Comparison of ENCODE assay signal across 11 cellular contexts in the genomic region with DNA sequence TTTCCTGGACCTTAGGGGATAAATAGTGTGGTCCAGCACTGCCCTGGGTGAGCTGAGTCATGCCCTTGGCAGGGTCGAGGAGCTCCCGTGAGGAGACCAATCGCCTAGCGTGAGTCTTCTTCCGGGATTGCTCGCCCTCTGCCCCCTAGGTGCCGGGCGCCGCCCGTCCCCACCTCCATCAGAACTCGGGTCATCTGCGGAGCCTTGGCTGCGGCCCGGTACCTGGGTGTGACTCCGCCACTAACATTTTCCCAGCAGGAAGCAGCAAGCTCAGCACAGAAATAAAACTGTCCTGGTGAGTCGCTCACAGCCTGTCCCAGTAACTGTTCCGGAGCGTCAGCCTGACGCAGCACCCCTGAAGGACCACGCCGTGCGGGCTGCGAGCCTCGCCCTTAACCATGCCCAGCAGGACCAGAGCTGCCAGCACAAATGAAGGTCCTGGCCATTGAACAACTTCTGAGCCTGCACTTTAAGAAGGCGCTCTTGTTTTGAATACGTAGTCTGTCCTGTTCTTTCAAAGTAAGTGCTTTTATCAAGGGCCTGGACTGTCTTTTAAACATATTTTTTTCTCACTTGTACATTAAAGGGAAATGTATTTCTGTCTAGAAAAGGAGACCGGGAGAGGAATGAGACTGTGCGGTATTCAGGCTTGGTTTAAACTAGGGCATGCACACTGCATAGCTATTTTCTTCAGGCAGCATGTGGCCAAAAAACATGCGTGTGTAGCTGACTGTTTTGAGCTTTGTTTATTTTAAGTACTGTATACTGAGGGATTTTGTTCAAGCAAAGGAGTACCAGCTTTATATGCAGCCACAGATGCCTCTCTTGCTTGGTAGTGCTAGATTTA.
DNase-seq lines count a peak whose midpoint lies in the region; ATAC-seq and TF ChIP-seq lines count a peak whose summit lies in the region.
"Had no signal": no experiment of that assay in that cellular context is flagged by ENCODE, and none has a peak within 500 bp of the region (broad histone marks: within the 10 kb centered on the region; RNA-seq: fewer than 3 reads in every experiment).

No MANE protein-coding gene starts in this region.

- POLR2A ChIA-PET in Caco-2 (lab: Charles Lee): no interaction called here

- no peaks in the 10 kb centered on the region for H3K9me3 Mint-ChIP-seq in Caco-2 (ENCODE audit: unreplicated experiment)
- H3K9me3 Mint-ChIP-seq: activated naive CD8-positive, alpha-beta T cell treated with anti-CD3 and anti-CD28 coated beads, Interleukin-2, amount 10 ng/mL, durations not matched to agents 7 days and 5 days had no signal

- H3K4me1 Mint-ChIP-seq in Caco-2 (ENCODE audit: low read depth, unreplicated experiment): no peaks in the 10 kb centered on the region
- H3K4me1 Mint-ChIP-seq: activated naive CD8-positive, alpha-beta T cell treated with anti-CD3 and anti-CD28 coated beads, Interleukin-2, amount 10 ng/mL, durations not matched to agents 7 days and 5 days had no signal

- H3K4me3 ChIP-seq in Caco-2 (ENCODE audit: low read depth, low read length): peak overlapping the region; percentile 34
- peak overlapping the region; percentile 51 for H3K4me3 ChIP-seq in MG63
- peak overlapping the region in 53 of 59 donors; percentile 3 to 57 (median 39) for H3K4me3 ChIP-seq in dorsolateral prefrontal cortex
- H3K4me3 ChIP-seq in osteoblast (ENCODE audit: insufficient read depth, low read length): peak overlapping the region; percentile 80
- H3K4me3 ChIP-seq: pancreas had no signal

- CTCF ChIA-PET in Caco-2 (lab: Charles Lee): interaction anchor here (0.5 to 1.4 kb wide), 6 partner anchors 13 to 1751 kb away, joined by 3 to 7 read pairs (median 4); no protein-coding TSS in a partner anchor

- no peaks in the 10 kb centered on the region for H3K27me3 Mint-ChIP-seq in Caco-2 (ENCODE audit: insufficient read depth, unreplicated experiment)

- H2AFZ ChIP-seq in osteoblast (ENCODE audit: low read length): peak overlapping the region; percentile 96

- intact Hi-C loops in Caco-2 (cut with micrococcal nuclease; ENCODE audit: unreplicated experiment): no loop called here
- intact Hi-C loops in dorsolateral prefrontal cortex (cut with DNase I): loop anchor here in 1 of 2 donors (5.0 kb wide), 1 partner anchor 137 kb away; a partner anchor contains a TSS

- peaks cover 5% of the 10 kb centered on the region; the same call in 1 of the 2 replicates for H3K4me1 ChIP-seq in Caco-2
- H3K4me1 ChIP-seq in osteoblast (ENCODE audit: insufficient read depth, low read length): peaks cover 8% of the 10 kb centered on the region
- H3K4me1 ChIP-seq: pancreas had no signal

- H3K36me3 Mint-ChIP-seq in Caco-2 (ENCODE audit: insufficient read depth, unreplicated experiment): no peaks in the 10 kb centered on the region
- H3K36me3 Mint-ChIP-seq: activated naive CD8-positive, alpha-beta T cell treated with anti-CD3 and anti-CD28 coated beads, Interleukin-2, amount 10 ng/mL, durations not matched to agents 7 days and 5 days had no signal

- H3K4me2 ChIP-seq in osteoblast (ENCODE audit: insufficient read depth, low read length): peak overlapping the region; percentile 91

- peak overlapping the region; percentile 70 for H3K4me3 Mint-ChIP-seq in Caco-2 (ENCODE audit: unreplicated experiment)
- H3K4me3 Mint-ChIP-seq: activated naive CD8-positive, alpha-beta T cell treated with anti-CD3 and anti-CD28 coated beads, Interleukin-2, amount 10 ng/mL, durations not matched to agents 7 days and 5 days had no signal

- no peaks in the 10 kb centered on the region for H3K27me3 ChIP-seq in Caco-2 (replicated peaks; ENCODE audit: control insufficient read depth, insufficient read depth, low read length)
- H3K27me3 ChIP-seq in MG63: no peaks in the 10 kb centered on the region
- H3K27me3 ChIP-seq in dorsolateral prefrontal cortex: no peaks in the 10 kb centered on the region
- peaks cover 3% of the 10 kb centered on the region for H3K27me3 ChIP-seq in osteoblast (ENCODE audit: insufficient read depth, low read length)
- H3K27me3 ChIP-seq: pancreas had no signal

- TF ChIP-seq CTCF in Caco-2 (IDR thresholded peaks at IDR 0.05; ENCODE audit: insufficient read depth in 1 of 2, low read depth in 1 of 2, low read length in 1 of 2, severe bottlenecking in 1 of 2, unreplicated experiment in 1 of 2) (no peak), dorsolateral prefrontal cortex (IDR thresholded peaks at IDR 0.05 in 54 of 56, conservative IDR thresholded peaks at IDR 0.05 in 2 of 56; ENCODE audit: low read depth in 1 of 56, partially characterized antibody in 56 of 56) (no peak), osteoblast (IDR thresholded peaks at IDR 0.05; ENCODE audit: extremely low read depth, low read depth, low read length) (no peak)

- peak overlapping the region; percentile 48 for H3K27ac Mint-ChIP-seq in Caco-2 (ENCODE audit: unreplicated experiment)
- H3K27ac Mint-ChIP-seq: activated naive CD8-positive, alpha-beta T cell treated with anti-CD3 and anti-CD28 coated beads, Interleukin-2, amount 10 ng/mL, durations not matched to agents 7 days and 5 days had no signal

- TSS peak; percentile 65 for BruUV-seq in Caco-2 (replicated peaks; lab: Mats Ljungman, UMichigan)

- H3K36me3 ChIP-seq in Caco-2 (ENCODE audit: control insufficient read depth, insufficient read depth, low read length) (no peaks in the 10 kb centered on the region), MG63 (no peaks in the 10 kb centered on the region; the same call in 1 of the 2 replicates), osteoblast (ENCODE audit: insufficient read depth, low read length) (no peaks in the 10 kb centered on the region)
- H3K36me3 ChIP-seq: pancreas had no signal

- H3K79me2 ChIP-seq in osteoblast (ENCODE audit: insufficient read depth, low read length): no peaks in the 10 kb centered on the region

- H3K27ac ChIP-seq in dorsolateral prefrontal cortex (peak overlapping the region in 58 of 59 donors; percentile 26 to 94 (median 82)), osteoblast (ENCODE audit: low read depth, low read length) (peak overlapping the region; percentile 66)
- H3K27ac ChIP-seq: pancreas had no signal

- H4K20me1 ChIP-seq in osteoblast (ENCODE audit: insufficient read depth, low read length): no peaks in the 10 kb centered on the region

- ATAC-seq in GM19395 (IDR thresholded peaks at IDR 0.05; ENCODE audit: unreplicated experiment): no peak

- H3K9me3 ChIP-seq in Caco-2 (no peaks in the 10 kb centered on the region), MG63 (no peaks in the 10 kb centered on the region), osteoblast (ENCODE audit: low read depth, low read length) (no peaks in the 10 kb centered on the region)
- H3K9me3 ChIP-seq: pancreas had no signal

- DNase-seq in Caco-2 (peak; percentile 58 to 69), MG63 (peak; percentile 98), dorsolateral prefrontal cortex (peak in 5 of 10 donors; percentile 45 to 63 (median 49)), osteoblast (ENCODE audit: insufficient read length, low spot score, missing footprints) (peak; percentile 85), NAMALWA (ENCODE audit: low spot score) (no peak), NCI-H1048 (lab: John Stamatoyannopoulos, UW) (no peak)
- DNase-seq in stimulated activated CD4-positive, alpha-beta T cell treated with anti-CD3 and anti-CD28 coated beads, Interleukin-4, amount 100 ng/mL, for 24 hours: no peak
- DNase-seq: activated naive CD8-positive, alpha-beta T cell treated with anti-CD3 and anti-CD28 coated beads, Interleukin-2, amount 10 ng/mL, durations not matched to agents 7 days and 5 days; NCI-H2029 treated with DMSO at 0.1 percent for 48 hours; pancreas had no signal

Comparison
In these comparisons a context has a peak if more than half of its experiments do, and no peak if none do; other contexts are left out.
1. DNase-seq: peak in Caco-2 (2 of 2), MG63 (single experiment) and osteoblast (single experiment); none in NAMALWA (single experiment), stimulated activated CD4-positive, alpha-beta T cell treated with anti-CD3 and anti-CD28 coated beads, Interleukin-4, amount 100 ng/mL, for 24 hours (single experiment) and NCI-H1048 (single experiment).
2. Peak in every context shown above with its lines, with median percentiles within 50 percentile points of each other: H3K4me3 ChIP-seq.